Comparison of ENCODE assay signal across 13 cellular contexts in the genomic region with DNA sequence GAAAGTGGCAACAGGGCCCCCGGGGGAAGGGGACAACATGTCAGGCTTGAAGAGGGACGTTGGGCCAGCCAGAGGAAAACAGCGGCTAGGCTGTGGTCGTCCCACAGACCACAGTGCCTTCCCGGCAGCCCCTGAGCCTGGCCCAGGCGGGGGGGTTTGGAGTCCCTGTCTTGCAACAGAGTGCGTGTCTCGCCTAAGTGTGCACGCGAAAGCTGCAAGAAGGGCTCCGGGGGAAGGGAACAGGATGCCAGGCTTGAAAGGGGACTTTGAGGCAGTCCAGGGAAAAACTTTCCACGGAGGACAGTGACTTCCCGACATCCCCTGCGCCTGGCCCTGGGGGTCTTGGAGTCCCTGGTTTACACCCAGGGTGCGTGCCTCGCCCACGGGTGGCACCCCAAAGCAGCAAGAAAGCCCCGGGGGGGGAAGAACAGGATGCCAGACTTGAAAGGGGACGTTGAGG.
"Had no signal": no experiment of that assay in that cellular context is flagged by ENCODE, and none has a peak within 500 bp of the region (broad histone marks: within the 10 kb centered on the region; RNA-seq: fewer than 3 reads in every experiment).

No MANE protein-coding gene starts in this region.

- DNase-seq: foreskin keratinocyte; kidney glomerular epithelial cell; mesendoderm; naive thymus-derived CD4-positive, alpha-beta T cell; nephron progenitor cell; small intestine; stimulated activated CD4-positive, alpha-beta T cell treated with anti-CD3 and anti-CD28 coated beads, Interleukin-2, amount 100 ng/mL, for 48 hours; stimulated activated naive CD4-positive, alpha-beta T cell treated with Interleukin-2 at 50 U/mL for 16 hours; thyroid gland; uterus had no signal

- H3K9me3 ChIP-seq: suprapubic skin, thyroid gland, uterus had no signal

- H3K27me3 ChIP-seq: foreskin keratinocyte, hepatocyte, suprapubic skin, thyroid gland, uterus had no signal

- H3K36me3 ChIP-seq: suprapubic skin, thyroid gland, uterus had no signal

- H3K4me1 ChIP-seq: foreskin keratinocyte, suprapubic skin, thyroid gland, uterus had no signal

- H3K4me3 ChIP-seq: hepatocyte, suprapubic skin, thyroid gland, uterus had no signal

- H3K27ac ChIP-seq: foreskin keratinocyte, hepatocyte, suprapubic skin, thyroid gland, uterus had no signal

- ATAC-seq: foreskin keratinocyte; naive thymus-derived CD4-positive, alpha-beta T cell; right cardiac atrium had no signal
